Comparison of ENCODE assay signal across 14 cellular contexts in genomic region chr2:43000242-43001054, GRCh38.
DNase-seq lines count a peak whose midpoint lies in the region; ATAC-seq, FAIRE-seq and TF ChIP-seq lines count a peak whose summit lies in the region.
"Had no signal": no experiment of that assay in that cellular context is flagged by ENCODE, and none has a peak within 500 bp of the region (broad histone marks: within the 10 kb centered on the region; RNA-seq: fewer than 3 reads in every experiment).

No MANE protein-coding gene starts in this region.

- no peak overlapping the region; the same call in 1 of the 2 replicates for H2BK12ac ChIP-seq in H1 (ENCODE audit: low read depth, low read length)

- no peaks in the 10 kb centered on the region for H3F3A ChIP-seq in GM23338 (replicated peaks; ENCODE audit: low read depth)

- CTCF ChIA-PET in A549 (lab: Yijun Ruan, JAX): interaction anchor here (0.6 to 2.3 kb wide), 4 partner anchors 54 to 228 kb away, joined by 3 to 11 read pairs (median 4); no protein-coding TSS in a partner anchor
- CTCF ChIA-PET in H1 (lab: Charles Lee; ENCODE audit: partially characterized antibody): no interaction called here
- CTCF ChIA-PET in HEK293T (lab: Yijun Ruan, JAX): no interaction called here

- H2BK120ac ChIP-seq in H1 (replicated peaks; ENCODE audit: low read depth, low read length): no peak overlapping the region

- TF ChIP-seq POLR2A in A549 (IDR thresholded peaks at IDR 0.05; ENCODE audit: low read length) (no peak), H1 (IDR thresholded peaks at IDR 0.05; ENCODE audit: control extremely low read depth in 1 of 2, low read depth in 2 of 2, low read length in 2 of 2) (no peak)

- H3K18ac ChIP-seq in H1 (ENCODE audit: extremely low read depth, low read length): no peak overlapping the region

- H3K4me3 ChIP-seq in A549 (no peak overlapping the region), GM23338 (no peak overlapping the region), H1 (ENCODE audit: extremely low read depth in 1 of 4, insufficient read depth in 2 of 4, low read depth in 3 of 4, low read length in 4 of 4) (no peak overlapping the region), small intestine (ENCODE audit: low read depth in 1 of 2, low read length in 2 of 2) (no peak overlapping the region)

- ATAC-seq in A549 (peak; percentile 15 to 30; a peak in 2 of 6 replicates), GM23338 (peak; percentile 38; the same call in 2 of the 3 replicates), naive B cell (ENCODE audit: low read depth in 2 of 2) (peak; percentile 58 to 80), HG03045 (IDR thresholded peaks at IDR 0.05; ENCODE audit: unreplicated experiment) (no peak)

- H3K36me3 ChIP-seq in GM23338 (ENCODE audit: insufficient read depth) (no peaks in the 10 kb centered on the region), H1 (ENCODE audit: control insufficient read depth in 2 of 4, insufficient read depth in 4 of 4, low read length in 3 of 4) (no peaks in the 10 kb centered on the region), small intestine (ENCODE audit: control insufficient read depth in 2 of 2, insufficient read depth in 2 of 2, low read length in 2 of 2) (no peaks in the 10 kb centered on the region)

- H3K4ac ChIP-seq in H1 (replicated peaks; ENCODE audit: insufficient read length, low read depth, low read length): no peak overlapping the region

- H2BK15ac ChIP-seq in H1 (ENCODE audit: low read length): 0 out of 2 replicates have a peak overlapping the region, but pooled peaks have one; percentile 46

- H3K27me3 ChIP-seq in GM23338 (ENCODE audit: insufficient read depth): no peaks in the 10 kb centered on the region
- H3K27me3 ChIP-seq in H1 (replicated peaks in 1 of 4; ENCODE audit: control insufficient read depth in 3 of 4, extremely low read depth in 1 of 4, insufficient read depth in 3 of 4, low read length in 3 of 4): no peaks in the 10 kb centered on the region
- H3K27me3 ChIP-seq in small intestine (ENCODE audit: control insufficient read depth in 2 of 2, insufficient read depth in 2 of 2, low read length in 2 of 2): no peaks in the 10 kb centered on the region

- H3K79me2 ChIP-seq in GM23338 (replicated peaks; ENCODE audit: insufficient read depth): no peaks in the 10 kb centered on the region
- H3K79me2 ChIP-seq in H1 (ENCODE audit: control insufficient read depth in 1 of 2, insufficient read depth in 2 of 2, low read length in 2 of 2): no peaks in the 10 kb centered on the region

- no peak overlapping the region for H3K4me3 Mint-ChIP-seq in GM23338
- no peak overlapping the region for H3K4me3 Mint-ChIP-seq in naive B cell
- H3K4me3 Mint-ChIP-seq: nephron progenitor cell had no signal

- peaks cover 3% of the 10 kb centered on the region; the same call in 1 of the 2 replicates for H3K9me2 ChIP-seq in GM23338 (ENCODE audit: insufficient read depth)

- H3K27ac ChIP-seq in A549 (peak overlapping the region in 1 of 2 experiments; percentile 60; a peak in 3 of 6 replicates), GM23338 (ENCODE audit: low read depth) (no peak overlapping the region), H1 (ENCODE audit: low read depth, low read length) (no peak overlapping the region), small intestine (ENCODE audit: low read depth in 1 of 2, low read length in 1 of 2) (peak overlapping the region in 1 of 2 donors; percentile 36)

- peak overlapping the region; percentile 88 for H4K91ac ChIP-seq in H1 (replicated peaks; ENCODE audit: insufficient read length, low read length)

- DNase-seq in A549 (ENCODE audit: low read depth in 1 of 2, low spot score in 1 of 2) (no peak), GM23338 (ENCODE audit: low spot score) (no peak), H1 (ENCODE audit: low read depth in 1 of 2, low spot score in 2 of 2) (no peak), naive B cell (no peak), HEK293T (ENCODE audit: extremely low spot score) (no peak), small intestine (no peak)
- no peak for DNase-seq in stimulated activated CD4-positive, alpha-beta T cell treated with anti-CD3 and anti-CD28 coated beads, Interleukin-12 subunit alpha, Interleukin-12 subunit beta, amount 100 ng/mL, for 4 hours
- DNase-seq: activated CD4-positive, CD25-positive, alpha-beta regulatory T cell; activated naive CD4-positive, alpha-beta T cell; NCI-H2107; nephron progenitor cell; stimulated activated CD4-positive, alpha-beta T cell treated with anti-CD3 and anti-CD28 coated beads, Interleukin-1b, Interleukin-23, amount 100 ng/mL, for 48 hours had no signal

- H3K4me2 ChIP-seq in A549 (no peak overlapping the region), GM23338 (no peak overlapping the region), H1 (ENCODE audit: insufficient read depth in 1 of 2, low read depth in 2 of 2, low read length in 2 of 2) (no peak overlapping the region)

- H4K5ac ChIP-seq in H1 (ENCODE audit: insufficient read length, low read depth, low read length): no peak overlapping the region

- peak overlapping the region; percentile 36 for H4K8ac ChIP-seq in H1 (ENCODE audit: extremely low read depth, insufficient read depth, low read length)

- no peak overlapping the region; the same call in 1 of the 2 replicates for H2AK5ac ChIP-seq in H1 (ENCODE audit: low read depth, low read length)

- no peaks in the 10 kb centered on the region for H3K79me1 ChIP-seq in H1 (ENCODE audit: low read depth, low read length)

- no peak overlapping the region for H2BK5ac ChIP-seq in H1 (ENCODE audit: low read depth, low read length)

- TF ChIP-seq EP300 in A549 (IDR thresholded peaks at IDR 0.05): no peak
- TF ChIP-seq EP300 in H1 (IDR thresholded peaks at IDR 0.05; ENCODE audit: borderline replicate concordance in 1 of 2, low read depth in 2 of 2, low read length in 2 of 2): no peak

- no peak overlapping the region for H3K23ac ChIP-seq in H1 (ENCODE audit: insufficient read length)

- H3K27ac Mint-ChIP-seq in GM23338 (no peak overlapping the region), naive B cell (peak overlapping the region in 2 of 6 donors; percentile 59 to 81)
- H3K27ac Mint-ChIP-seq: nephron progenitor cell had no signal

- TF ChIP-seq RAD21 in A549 (conservative IDR thresholded peaks at IDR 0.05 in 1 of 2, IDR thresholded peaks at IDR 0.05 in 1 of 2): no peak
- TF ChIP-seq RAD21 in H1 (IDR thresholded peaks at IDR 0.05 in 1 of 2, conservative IDR thresholded peaks at IDR 0.05 in 1 of 2; ENCODE audit: low read depth in 2 of 2, low read length in 2 of 2): no peak

- H3K9me3 ChIP-seq in A549 (peaks cover 3% of the 10 kb centered on the region; the same call in 1 of the 3 replicates), H1 (ENCODE audit: insufficient read depth in 2 of 2, low read depth in 1 of 2, low read length in 1 of 2) (peaks cover 0 to 5% of the 10 kb centered on the region in 2 experiments; a peak in 1 of 4 replicates), small intestine (ENCODE audit: control insufficient read depth, low read depth) (no peaks in the 10 kb centered on the region)

- POLR2A ChIA-PET in A549 (lab: Yijun Ruan, JAX) (no interaction called here), H1 (lab: Charles Lee; ENCODE audit: partially characterized antibody) (interaction anchor here (0.5 kb wide), 1 partner anchor 190 kb away, joined by 3 read pairs; no protein-coding TSS in a partner anchor), HEK293T (lab: Yijun Ruan, JAX) (no interaction called here)

- WGBS in A549 (ENCODE audit: missing lambda C conversion rate): 87% methylated on average over 24 of the region's 25 CpGs
- WGBS in H1 (ENCODE audit: extremely low coverage in 1 of 2, insufficient coverage in 1 of 2, insufficient read length in 1 of 2, insufficient replicate concordance in 2 of 2, low coverage in 1 of 2, low lambda C conversion rate in 2 of 2, missing lambda C conversion rate in 1 of 2), 2 experiments: 89% methylated on average over 24 of the region's 25 CpGs; no CpG with 5 or more reads in 1 of the 2 experiments
- WGBS in small intestine, 3 donors: 77 to 79% (median 79%) methylated on average over 24 of the region's 25 CpGs

- H4K20me1 ChIP-seq in GM23338 (replicated peaks; ENCODE audit: insufficient read depth) (no peaks in the 10 kb centered on the region), H1 (replicated peaks in 1 of 2; ENCODE audit: control insufficient read depth in 1 of 2, insufficient read depth in 2 of 2, low read length in 2 of 2) (no peaks in the 10 kb centered on the region)

- TF ChIP-seq CTCF in A549 (IDR thresholded peaks at IDR 0.05) (no peak), GM23338 (conservative IDR thresholded peaks at IDR 0.05; ENCODE audit: low read depth in 2 of 2) (no peak), H1 (IDR thresholded peaks at IDR 0.05; ENCODE audit: control extremely low read depth in 1 of 3, insufficient read depth in 1 of 3, low read depth in 1 of 3, low read length in 3 of 3) (no peak)

- H2AFZ ChIP-seq in GM23338 (no peak overlapping the region; the same call in 1 of the 2 replicates), H1 (ENCODE audit: low read length) (no peak overlapping the region)

- peaks cover 8% of the 10 kb centered on the region; the same call in 2 of the 3 replicates for H3K9me3 Mint-ChIP-seq in GM23338
- peaks cover 0 to 10% (median 7%) of the 10 kb centered on the region in 7 donors for H3K9me3 Mint-ChIP-seq in naive B cell

- H3K56ac ChIP-seq in H1 (replicated peaks; ENCODE audit: insufficient read length, low read depth, low read length): no peak overlapping the region

- H3K9ac ChIP-seq in H1 (replicated peaks in 1 of 4; ENCODE audit: extremely low read depth in 1 of 4, low read depth in 3 of 4, low read length in 3 of 4): no peak overlapping the region

- H3K23me2 ChIP-seq in H1 (ENCODE audit: low read depth, low read length): no peaks in the 10 kb centered on the region

- H3K27me3 Mint-ChIP-seq in GM23338 (ENCODE audit: insufficient read depth, low read depth, poor library complexity) (peaks cover 5% of the 10 kb centered on the region), naive B cell (peaks cover 0 to 7% (median 6%) of the 10 kb centered on the region in 3 donors)

- no peak overlapping the region for H3K14ac ChIP-seq in H1 (ENCODE audit: insufficient read length)

- FAIRE-seq in A549 (lab: Jason Lieb, UNC) (no peak), H1 (lab: Jason Lieb, UNC) (no peak), small intestine (lab: Jason Lieb, UNC) (no peak)
- FAIRE-seq: RCC 7860 had no signal

- no peaks in the 10 kb centered on the region; the same call in 1 of the 3 replicates for H3K36me3 Mint-ChIP-seq in GM23338 (ENCODE audit: low read depth)
- peaks cover 0 to 3% of the 10 kb centered on the region in 2 donors for H3K36me3 Mint-ChIP-seq in naive B cell

- peaks cover 7% of the 10 kb centered on the region for H3K4me1 Mint-ChIP-seq in GM23338
- peaks cover 4 to 15% (median 12%) of the 10 kb centered on the region in 3 donors for H3K4me1 Mint-ChIP-seq in naive B cell

- H2BK20ac ChIP-seq in H1 (ENCODE audit: low read length): no peak overlapping the region

- H3K4me1 ChIP-seq in A549 (peaks cover 18% of the 10 kb centered on the region), GM23338 (ENCODE audit: insufficient read depth) (no peaks in the 10 kb centered on the region), H1 (replicated peaks in 1 of 4; ENCODE audit: control insufficient read depth in 3 of 4, insufficient read depth in 4 of 4, low read length in 3 of 4) (peaks cover 0 to 3% (median 0%) of the 10 kb centered on the region in 4 experiments; a peak in 1 of 7 replicates), small intestine (ENCODE audit: control insufficient read depth in 2 of 2, insufficient read depth in 1 of 2, low read depth in 1 of 2, low read length in 1 of 2) (peaks cover 0 to 7% of the 10 kb centered on the region in 2 donors)

TF ChIP-seq in HEK293T, 16 proteins besides CTCF, POLR2A, EP300 and RAD21 (continues in another document):
- no peak for TF ChIP-seq FOXA1 (IDR thresholded peaks at IDR 0.05)
